1 cellular context compared by ENCODE assay signal in the genomic region with DNA sequence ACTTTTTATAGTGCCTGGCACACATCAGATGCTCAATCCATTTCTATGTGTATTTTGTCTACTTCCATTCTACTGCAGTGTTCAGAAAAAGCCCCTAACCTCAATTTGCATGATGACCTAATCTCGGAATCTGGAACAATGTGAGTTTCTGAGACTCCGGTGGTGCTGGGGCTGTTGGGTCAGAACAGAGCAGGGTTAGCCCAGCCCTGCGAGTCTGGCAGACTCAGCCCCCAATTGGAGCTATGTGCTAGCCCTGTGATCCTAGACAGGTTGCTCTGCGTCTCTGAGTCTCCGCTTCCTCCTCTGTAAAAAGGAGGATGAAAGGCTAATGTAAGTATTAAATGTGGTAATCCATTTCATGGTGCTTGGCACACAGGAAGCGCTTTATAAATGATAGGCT.
TF ChIP-seq lines count a peak whose summit lies in the region.

No MANE protein-coding gene starts in this region.

TF ChIP-seq in GM12878, 131 proteins besides CTCF, POLR2A, EP300 and RAD21 (continued from another document and continues in another):
- no peak for TF ChIP-seq SP1 (IDR thresholded peaks at IDR 0.05; ENCODE audit: low read depth, low read length)
- TF ChIP-seq, protein P1, sequence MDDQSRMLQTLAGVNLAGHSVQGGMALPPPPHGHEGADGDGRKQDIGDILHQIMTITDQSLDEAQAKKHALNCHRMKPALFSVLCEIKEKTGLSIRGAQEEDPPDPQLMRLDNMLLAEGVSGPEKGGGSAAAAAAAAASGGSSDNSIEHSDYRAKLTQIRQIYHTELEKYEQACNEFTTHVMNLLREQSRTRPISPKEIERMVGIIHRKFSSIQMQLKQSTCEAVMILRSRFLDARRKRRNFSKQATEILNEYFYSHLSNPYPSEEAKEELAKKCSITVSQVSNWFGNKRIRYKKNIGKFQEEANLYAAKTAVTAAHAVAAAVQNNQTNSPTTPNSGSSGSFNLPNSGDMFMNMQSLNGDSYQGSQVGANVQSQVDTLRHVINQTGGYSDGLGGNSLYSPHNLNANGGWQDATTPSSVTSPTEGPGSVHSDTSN (IDR thresholded peaks at IDR 0.05; ENCODE audit: insufficient replicate concordance, low read depth, low read length), result no peak
- TF ChIP-seq, protein P2, sequence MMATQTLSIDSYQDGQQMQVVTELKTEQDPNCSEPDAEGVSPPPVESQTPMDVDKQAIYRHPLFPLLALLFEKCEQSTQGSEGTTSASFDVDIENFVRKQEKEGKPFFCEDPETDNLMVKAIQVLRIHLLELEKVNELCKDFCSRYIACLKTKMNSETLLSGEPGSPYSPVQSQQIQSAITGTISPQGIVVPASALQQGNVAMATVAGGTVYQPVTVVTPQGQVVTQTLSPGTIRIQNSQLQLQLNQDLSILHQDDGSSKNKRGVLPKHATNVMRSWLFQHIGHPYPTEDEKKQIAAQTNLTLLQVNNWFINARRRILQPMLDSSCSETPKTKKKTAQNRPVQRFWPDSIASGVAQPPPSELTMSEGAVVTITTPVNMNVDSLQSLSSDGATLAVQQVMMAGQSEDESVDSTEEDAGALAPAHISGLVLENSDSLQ (IDR thresholded peaks at IDR 0.05), result no peak
- no peak for TF ChIP-seq ASH2L (IDR thresholded peaks at IDR 0.05; ENCODE audit: borderline replicate concordance, low read depth)
- 0 out of 2 replicates have a peak, but pooled peaks have one; percentile 36 for TF ChIP-seq MTA2 (IDR thresholded peaks at IDR 0.05; ENCODE audit: low read depth)
- TF ChIP-seq ATF7 (IDR thresholded peaks at IDR 0.05; ENCODE audit: low read depth), result peak; percentile 94
- peak; percentile 26; the same call in 1 of the 2 replicates for TF ChIP-seq MTA3 (IDR thresholded peaks at IDR 0.05; ENCODE audit: borderline replicate concordance, low read length)
- no peak for TF ChIP-seq HDAC6 (IDR thresholded peaks at IDR 0.05; ENCODE audit: unreplicated experiment)
- no peak for TF ChIP-seq ZNF274 (IDR thresholded peaks at IDR 0.05; ENCODE audit: insufficient read depth, insufficient read length)
- TF ChIP-seq, protein P3, sequence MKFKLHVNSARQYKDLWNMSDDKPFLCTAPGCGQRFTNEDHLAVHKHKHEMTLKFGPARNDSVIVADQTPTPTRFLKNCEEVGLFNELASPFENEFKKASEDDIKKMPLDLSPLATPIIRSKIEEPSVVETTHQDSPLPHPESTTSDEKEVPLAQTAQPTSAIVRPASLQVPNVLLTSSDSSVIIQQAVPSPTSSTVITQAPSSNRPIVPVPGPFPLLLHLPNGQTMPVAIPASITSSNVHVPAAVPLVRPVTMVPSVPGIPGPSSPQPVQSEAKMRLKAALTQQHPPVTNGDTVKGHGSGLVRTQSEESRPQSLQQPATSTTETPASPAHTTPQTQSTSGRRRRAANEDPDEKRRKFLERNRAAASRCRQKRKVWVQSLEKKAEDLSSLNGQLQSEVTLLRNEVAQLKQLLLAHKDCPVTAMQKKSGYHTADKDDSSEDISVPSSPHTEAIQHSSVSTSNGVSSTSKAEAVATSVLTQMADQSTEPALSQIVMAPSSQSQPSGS (IDR thresholded peaks at IDR 0.05; ENCODE audit: low read length), result peak; percentile 76
- peak; percentile 31; the same call in 1 of the 2 replicates for TF ChIP-seq CREM (IDR thresholded peaks at IDR 0.05; ENCODE audit: low read depth)
- peak; percentile 73; the same call in 1 of the 2 replicates for TF ChIP-seq POLR2AphosphoS5 (IDR thresholded peaks at IDR 0.05; ENCODE audit: low read length)
- no peak for TF ChIP-seq MYB (IDR thresholded peaks at IDR 0.05; ENCODE audit: borderline replicate concordance, low read depth, low read length)
- TF ChIP-seq GATAD2B (conservative IDR thresholded peaks at IDR 0.05; ENCODE audit: low read depth), result 0 out of 2 replicates have a peak, but pooled peaks have one; percentile 49
- no peak for TF ChIP-seq ZSCAN29 (IDR thresholded peaks at IDR 0.05)
- peak; percentile 63; the same call in 1 of the 2 replicates for TF ChIP-seq DPF2 (IDR thresholded peaks at IDR 0.05)
- no peak for TF ChIP-seq ETV6 (conservative IDR thresholded peaks at IDR 0.05 in 1 of 2, IDR thresholded peaks at IDR 0.05 in 1 of 2; ENCODE audit: borderline replicate concordance in 1 of 2, low read depth in 1 of 2)
- no peak for TF ChIP-seq SUZ12 (IDR thresholded peaks at IDR 0.05; ENCODE audit: unreplicated experiment)
- no peak for TF ChIP-seq RAD51 (IDR thresholded peaks at IDR 0.05)
- TF ChIP-seq HCFC1 (IDR thresholded peaks at IDR 0.05; ENCODE audit: low read length), result no peak
- peak in 1 of 2 experiments; percentile 57; a peak in 2 of 4 replicates for TF ChIP-seq IKZF2 (IDR thresholded peaks at IDR 0.05)
- TF ChIP-seq POU2F2 (IDR thresholded peaks at IDR 0.05; ENCODE audit: borderline replicate concordance, low read depth, low read length), result peak; percentile 98
- TF ChIP-seq YY1 (IDR thresholded peaks at IDR 0.05; ENCODE audit: low read depth, low read length), result no peak
- TF ChIP-seq NBN (IDR thresholded peaks at IDR 0.05), result no peak
- TF ChIP-seq EZH2 (IDR thresholded peaks at IDR 0.05; ENCODE audit: borderline replicate concordance, control insufficient read depth, low read depth, low read length), result no peak
- TF ChIP-seq, protein P4, sequence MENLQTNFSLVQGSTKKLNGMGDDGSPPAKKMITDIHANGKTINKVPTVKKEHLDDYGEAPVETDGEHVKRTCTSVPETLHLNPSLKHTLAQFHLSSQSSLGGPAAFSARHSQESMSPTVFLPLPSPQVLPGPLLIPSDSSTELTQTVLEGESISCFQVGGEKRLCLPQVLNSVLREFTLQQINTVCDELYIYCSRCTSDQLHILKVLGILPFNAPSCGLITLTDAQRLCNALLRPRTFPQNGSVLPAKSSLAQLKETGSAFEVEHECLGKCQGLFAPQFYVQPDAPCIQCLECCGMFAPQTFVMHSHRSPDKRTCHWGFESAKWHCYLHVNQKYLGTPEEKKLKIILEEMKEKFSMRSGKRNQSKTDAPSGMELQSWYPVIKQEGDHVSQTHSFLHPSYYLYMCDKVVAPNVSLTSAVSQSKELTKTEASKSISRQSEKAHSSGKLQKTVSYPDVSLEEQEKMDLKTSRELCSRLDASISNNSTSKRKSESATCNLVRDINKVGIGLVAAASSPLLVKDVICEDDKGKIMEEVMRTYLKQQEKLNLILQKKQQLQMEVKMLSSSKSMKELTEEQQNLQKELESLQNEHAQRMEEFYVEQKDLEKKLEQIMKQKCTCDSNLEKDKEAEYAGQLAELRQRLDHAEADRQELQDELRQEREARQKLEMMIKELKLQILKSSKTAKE (IDR thresholded peaks at IDR 0.05; ENCODE audit: low read depth, poor library complexity, severe bottlenecking), result peak; percentile 41
- TF ChIP-seq, protein P5, sequence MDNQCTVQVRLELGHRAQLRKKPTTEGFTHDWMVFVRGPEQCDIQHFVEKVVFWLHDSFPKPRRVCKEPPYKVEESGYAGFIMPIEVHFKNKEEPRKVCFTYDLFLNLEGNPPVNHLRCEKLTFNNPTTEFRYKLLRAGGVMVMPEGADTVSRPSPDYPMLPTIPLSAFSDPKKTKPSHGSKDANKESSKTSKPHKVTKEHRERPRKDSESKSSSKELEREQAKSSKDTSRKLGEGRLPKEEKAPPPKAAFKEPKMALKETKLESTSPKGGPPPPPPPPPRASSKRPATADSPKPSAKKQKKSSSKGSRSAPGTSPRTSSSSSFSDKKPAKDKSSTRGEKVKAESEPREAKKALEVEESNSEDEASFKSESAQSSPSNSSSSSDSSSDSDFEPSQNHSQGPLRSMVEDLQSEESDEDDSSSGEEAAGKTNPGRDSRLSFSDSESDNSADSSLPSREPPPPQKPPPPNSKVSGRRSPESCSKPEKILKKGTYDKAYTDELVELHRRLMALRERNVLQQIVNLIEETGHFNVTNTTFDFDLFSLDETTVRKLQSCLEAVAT (IDR thresholded peaks at IDR 0.05), result no peak
- TF ChIP-seq RB1 (IDR thresholded peaks at IDR 0.05; ENCODE audit: borderline replicate concordance), result no peak
- TF ChIP-seq TBL1XR1 (IDR thresholded peaks at IDR 0.05; ENCODE audit: low read depth, low read length), result no peak
- TF ChIP-seq BRCA1 (IDR thresholded peaks at IDR 0.05; ENCODE audit: low read depth, low read length), result no peak
- TF ChIP-seq ESRRA (IDR thresholded peaks at IDR 0.05; ENCODE audit: low read length), result no peak
- TF ChIP-seq TCF7 (IDR thresholded peaks at IDR 0.05; ENCODE audit: borderline replicate concordance), result no peak
- TF ChIP-seq YBX1 (IDR thresholded peaks at IDR 0.05), result no peak
- TF ChIP-seq RFX5 (IDR thresholded peaks at IDR 0.05; ENCODE audit: low read depth, low read length), result no peak
- no peak for TF ChIP-seq SREBF2 (IDR thresholded peaks at IDR 0.05; ENCODE audit: low read length)
- TF ChIP-seq, protein P6, sequence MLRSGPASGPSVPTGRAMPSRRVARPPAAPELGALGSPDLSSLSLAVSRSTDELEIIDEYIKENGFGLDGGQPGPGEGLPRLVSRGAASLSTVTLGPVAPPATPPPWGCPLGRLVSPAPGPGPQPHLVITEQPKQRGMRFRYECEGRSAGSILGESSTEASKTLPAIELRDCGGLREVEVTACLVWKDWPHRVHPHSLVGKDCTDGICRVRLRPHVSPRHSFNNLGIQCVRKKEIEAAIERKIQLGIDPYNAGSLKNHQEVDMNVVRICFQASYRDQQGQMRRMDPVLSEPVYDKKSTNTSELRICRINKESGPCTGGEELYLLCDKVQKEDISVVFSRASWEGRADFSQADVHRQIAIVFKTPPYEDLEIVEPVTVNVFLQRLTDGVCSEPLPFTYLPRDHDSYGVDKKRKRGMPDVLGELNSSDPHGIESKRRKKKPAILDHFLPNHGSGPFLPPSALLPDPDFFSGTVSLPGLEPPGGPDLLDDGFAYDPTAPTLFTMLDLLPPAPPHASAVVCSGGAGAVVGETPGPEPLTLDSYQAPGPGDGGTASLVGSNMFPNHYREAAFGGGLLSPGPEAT (IDR thresholded peaks at IDR 0.05; ENCODE audit: low read depth), result peak; percentile 63
- TF ChIP-seq, protein P7, sequence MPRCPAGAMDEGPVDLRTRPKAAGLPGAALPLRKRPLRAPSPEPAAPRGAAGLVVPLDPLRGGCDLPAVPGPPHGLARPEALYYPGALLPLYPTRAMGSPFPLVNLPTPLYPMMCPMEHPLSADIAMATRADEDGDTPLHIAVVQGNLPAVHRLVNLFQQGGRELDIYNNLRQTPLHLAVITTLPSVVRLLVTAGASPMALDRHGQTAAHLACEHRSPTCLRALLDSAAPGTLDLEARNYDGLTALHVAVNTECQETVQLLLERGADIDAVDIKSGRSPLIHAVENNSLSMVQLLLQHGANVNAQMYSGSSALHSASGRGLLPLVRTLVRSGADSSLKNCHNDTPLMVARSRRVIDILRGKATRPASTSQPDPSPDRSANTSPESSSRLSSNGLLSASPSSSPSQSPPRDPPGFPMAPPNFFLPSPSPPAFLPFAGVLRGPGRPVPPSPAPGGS (IDR thresholded peaks at IDR 0.05; ENCODE audit: borderline replicate concordance, insufficient read depth, low read depth, low read length, poor library complexity, severe bottlenecking), result no peak
- TF ChIP-seq RUNX3 (IDR thresholded peaks at IDR 0.05; ENCODE audit: low read length), result peak; percentile 85
- no peak for TF ChIP-seq ZNF622 (IDR thresholded peaks at IDR 0.05)
- TF ChIP-seq EGR1 (IDR thresholded peaks at IDR 0.05; ENCODE audit: borderline replicate concordance in 1 of 2, low read depth in 2 of 2, low read length in 2 of 2), result no peak
- no peak for TF ChIP-seq SPI1 (IDR thresholded peaks at IDR 0.05; ENCODE audit: borderline replicate concordance, insufficient read depth, low read depth, low read length)
- TF ChIP-seq, protein P8, sequence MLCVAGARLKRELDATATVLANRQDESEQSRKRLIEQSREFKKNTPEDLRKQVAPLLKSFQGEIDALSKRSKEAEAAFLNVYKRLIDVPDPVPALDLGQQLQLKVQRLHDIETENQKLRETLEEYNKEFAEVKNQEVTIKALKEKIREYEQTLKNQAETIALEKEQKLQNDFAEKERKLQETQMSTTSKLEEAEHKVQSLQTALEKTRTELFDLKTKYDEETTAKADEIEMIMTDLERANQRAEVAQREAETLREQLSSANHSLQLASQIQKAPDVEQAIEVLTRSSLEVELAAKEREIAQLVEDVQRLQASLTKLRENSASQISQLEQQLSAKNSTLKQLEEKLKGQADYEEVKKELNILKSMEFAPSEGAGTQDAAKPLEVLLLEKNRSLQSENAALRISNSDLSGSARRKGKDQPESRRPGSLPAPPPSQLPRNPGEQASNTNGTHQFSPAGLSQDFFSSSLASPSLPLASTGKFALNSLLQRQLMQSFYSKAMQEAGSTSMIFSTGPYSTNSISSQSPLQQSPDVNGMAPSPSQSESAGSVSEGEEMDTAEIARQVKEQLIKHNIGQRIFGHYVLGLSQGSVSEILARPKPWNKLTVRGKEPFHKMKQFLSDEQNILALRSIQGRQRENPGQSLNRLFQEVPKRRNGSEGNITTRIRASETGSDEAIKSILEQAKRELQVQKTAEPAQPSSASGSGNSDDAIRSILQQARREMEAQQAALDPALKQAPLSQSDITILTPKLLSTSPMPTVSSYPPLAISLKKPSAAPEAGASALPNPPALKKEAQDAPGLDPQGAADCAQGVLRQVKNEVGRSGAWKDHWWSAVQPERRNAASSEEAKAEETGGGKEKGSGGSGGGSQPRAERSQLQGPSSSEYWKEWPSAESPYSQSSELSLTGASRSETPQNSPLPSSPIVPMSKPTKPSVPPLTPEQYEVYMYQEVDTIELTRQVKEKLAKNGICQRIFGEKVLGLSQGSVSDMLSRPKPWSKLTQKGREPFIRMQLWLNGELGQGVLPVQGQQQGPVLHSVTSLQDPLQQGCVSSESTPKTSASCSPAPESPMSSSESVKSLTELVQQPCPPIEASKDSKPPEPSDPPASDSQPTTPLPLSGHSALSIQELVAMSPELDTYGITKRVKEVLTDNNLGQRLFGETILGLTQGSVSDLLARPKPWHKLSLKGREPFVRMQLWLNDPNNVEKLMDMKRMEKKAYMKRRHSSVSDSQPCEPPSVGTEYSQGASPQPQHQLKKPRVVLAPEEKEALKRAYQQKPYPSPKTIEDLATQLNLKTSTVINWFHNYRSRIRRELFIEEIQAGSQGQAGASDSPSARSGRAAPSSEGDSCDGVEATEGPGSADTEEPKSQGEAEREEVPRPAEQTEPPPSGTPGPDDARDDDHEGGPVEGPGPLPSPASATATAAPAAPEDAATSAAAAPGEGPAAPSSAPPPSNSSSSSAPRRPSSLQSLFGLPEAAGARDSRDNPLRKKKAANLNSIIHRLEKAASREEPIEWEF (IDR thresholded peaks at IDR 0.05; ENCODE audit: insufficient replicate concordance, low read depth, low read length), result no peak
- TF ChIP-seq NFIC (IDR thresholded peaks at IDR 0.05; ENCODE audit: low read depth, low read length), result peak; percentile 56; the same call in 1 of the 2 replicates
